In the genomic region with DNA sequence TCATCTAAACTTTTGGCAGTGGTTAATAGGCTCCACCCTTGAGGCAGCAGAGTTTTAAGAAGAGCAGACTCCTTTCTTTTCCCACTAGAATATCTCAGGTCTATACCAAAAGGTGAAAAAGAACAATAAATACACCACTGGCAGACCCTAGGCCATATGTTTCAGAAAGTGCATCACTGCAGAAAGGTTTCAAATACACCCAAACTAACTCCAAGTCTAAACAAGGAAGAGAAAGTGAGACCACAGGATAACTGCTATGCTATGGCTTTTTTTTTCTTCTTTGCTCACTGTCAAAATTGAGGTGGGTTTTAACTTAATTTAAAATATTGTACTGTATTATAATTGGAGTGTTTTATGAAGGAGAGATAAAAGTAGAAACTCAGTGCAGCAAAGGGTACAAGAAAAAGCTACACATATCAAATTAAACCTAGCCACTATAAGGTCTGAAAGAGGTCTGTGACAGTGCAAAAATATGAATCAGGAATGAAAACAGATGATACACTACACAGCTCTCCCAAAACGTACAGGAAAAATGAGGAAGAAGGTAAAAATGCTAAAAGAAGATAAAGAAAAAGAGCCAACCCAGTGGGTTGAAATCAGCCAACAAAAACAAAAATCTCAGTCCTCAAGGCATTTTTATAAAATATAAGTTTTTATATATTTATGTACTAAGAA, we compare ENCODE assay signal across 15 cellular contexts. TPM values are rescaled to one million over a fixed set of nuclear protein-coding genes. Genes with fewer than 3 reads are reported as not detected.
DNase-seq lines count a peak whose midpoint lies in the region; ATAC-seq and TF ChIP-seq lines count a peak whose summit lies in the region.
"Had no signal": no experiment of that assay in that cellular context is flagged by ENCODE, and none has a peak within 500 bp of the region (broad histone marks: within the 10 kb centered on the region; RNA-seq: fewer than 3 reads in every experiment).

No MANE protein-coding gene starts in this region.

- H3K36me3 Mint-ChIP-seq in stimulated activated naive CD8-positive, alpha-beta T cell treated with anti-CD3 and anti-CD28 coated beads, Interleukin-15, Interleukin-2, amounts not matched to agents 100 ng/mL and 50 ng/mL, for 24 hours (ENCODE audit: low read depth): peaks cover 64% of the 10 kb centered on the region
- H3K36me3 Mint-ChIP-seq in glutamatergic neuron (ENCODE audit: unreplicated experiment): peaks cover 12% of the 10 kb centered on the region

- TF ChIP-seq CTCF in RWPE2 (IDR thresholded peaks at IDR 0.05; ENCODE audit: poor library complexity, severe bottlenecking) (no peak), brain microvascular endothelial cell (IDR thresholded peaks at IDR 0.05; ENCODE audit: low read depth, low read length, missing control alignments) (no peak), heart right ventricle (IDR thresholded peaks at IDR 0.05) (no peak), glutamatergic neuron (IDR thresholded peaks at IDR 0.05; ENCODE audit: partially characterized antibody, unreplicated experiment) (no peak)

- peaks cover 43% of the 10 kb centered on the region for H3K4me1 Mint-ChIP-seq in stimulated activated naive CD8-positive, alpha-beta T cell treated with anti-CD3 and anti-CD28 coated beads, Interleukin-15, Interleukin-2, amounts not matched to agents 100 ng/mL and 50 ng/mL, for 24 hours (ENCODE audit: low read depth)
- peaks cover 6% of the 10 kb centered on the region for H3K4me1 Mint-ChIP-seq in glutamatergic neuron (ENCODE audit: low read depth, unreplicated experiment)

- H3K27ac ChIP-seq in RWPE2 (ENCODE audit: poor library complexity, severe bottlenecking): peak overlapping the region; percentile 19
- peak overlapping the region; percentile 62 for H3K27ac ChIP-seq in brain microvascular endothelial cell
- peak overlapping the region in 1 of 10 donors; percentile 2 for H3K27ac ChIP-seq in heart right ventricle
- H3K27ac ChIP-seq: BLaER1, coronary artery, Peyer's patch, spleen had no signal

- ATAC-seq in stimulated activated naive CD8-positive, alpha-beta T cell treated with anti-CD3 and anti-CD28 coated beads, Interleukin-15, Interleukin-2, amounts not matched to agents 100 U/mL and 50 U/mL, for 24 hours: no peak
- ATAC-seq in RWPE2 (ENCODE audit: low read depth): no peak
- ATAC-seq in heart right ventricle: no peak
- ATAC-seq: HepG2; naive thymus-derived CD8-positive, alpha-beta T cell had no signal

- peak overlapping the region; percentile 5 for H3K4me3 Mint-ChIP-seq in stimulated activated naive CD8-positive, alpha-beta T cell treated with anti-CD3 and anti-CD28 coated beads, Interleukin-15, Interleukin-2, amounts not matched to agents 100 ng/mL and 50 ng/mL, for 24 hours
- no peak overlapping the region for H3K4me3 Mint-ChIP-seq in glutamatergic neuron (ENCODE audit: unreplicated experiment)

- H3K36me3 ChIP-seq in RWPE2 (ENCODE audit: low read depth) (peaks cover 42% of the 10 kb centered on the region), brain microvascular endothelial cell (replicated peaks) (peaks cover 2% of the 10 kb centered on the region), heart right ventricle (peaks cover 0 to 73% (median 6%) of the 10 kb centered on the region in 9 donors)

- H3K27me3 ChIP-seq in RWPE2 (ENCODE audit: insufficient read depth, poor library complexity, severe bottlenecking) (no peaks in the 10 kb centered on the region), brain microvascular endothelial cell (replicated peaks) (no peaks in the 10 kb centered on the region), heart right ventricle (no peaks in the 10 kb centered on the region)
- H3K27me3 ChIP-seq: BLaER1, Peyer's patch, spleen had no signal

- in situ Hi-C loops in brain microvascular endothelial cell (cut with HindIII; ENCODE audit: low pct_ligation_motif_present, low sequenced_read_pairs): no loop called here

- H3K27ac Mint-ChIP-seq in stimulated activated naive CD8-positive, alpha-beta T cell treated with anti-CD3 and anti-CD28 coated beads, Interleukin-15, Interleukin-2, amounts not matched to agents 100 ng/mL and 50 ng/mL, for 24 hours: peak overlapping the region; percentile 61
- H3K27ac Mint-ChIP-seq in glutamatergic neuron (ENCODE audit: unreplicated experiment): no peak overlapping the region

- H3K9me3 ChIP-seq in RWPE2 (ENCODE audit: severe bottlenecking): no peaks in the 10 kb centered on the region
- peaks cover 0 to 35% (median 8%) of the 10 kb centered on the region in 11 donors for H3K9me3 ChIP-seq in heart right ventricle
- H3K9me3 ChIP-seq: Peyer's patch had no signal

- DNase-seq in stimulated activated naive CD8-positive, alpha-beta T cell treated with anti-CD3 and anti-CD28 coated beads, Interleukin-15, Interleukin-2, amounts not matched to agents 100 U/mL and 50 U/mL, for 24 hours: no peak
- DNase-seq in RWPE2 (ENCODE audit: low spot score) (no peak), brain microvascular endothelial cell (no peak), heart right ventricle (no peak), glutamatergic neuron (no peak), NCI-H2227 (lab: John Stamatoyannopoulos, UW; ENCODE audit: unreplicated experiment) (no peak), NCI-H1694 (lab: John Stamatoyannopoulos, UW) (no peak)
- DNase-seq: naive thymus-derived CD8-positive, alpha-beta T cell; NCI-H2107; Peyer's patch; spleen had no signal

- H3K9me3 Mint-ChIP-seq in stimulated activated naive CD8-positive, alpha-beta T cell treated with anti-CD3 and anti-CD28 coated beads, Interleukin-15, Interleukin-2, amounts not matched to agents 100 ng/mL and 50 ng/mL, for 24 hours: peaks cover 6% of the 10 kb centered on the region
- peaks cover 5% of the 10 kb centered on the region for H3K9me3 Mint-ChIP-seq in glutamatergic neuron (ENCODE audit: unreplicated experiment)

- H3K4me3 ChIP-seq in RWPE2 (ENCODE audit: severe bottlenecking): no peak overlapping the region
- H3K4me3 ChIP-seq in brain microvascular endothelial cell (ENCODE audit: low read depth, low read length): no peak overlapping the region
- no peak overlapping the region for H3K4me3 ChIP-seq in heart right ventricle
- H3K4me3 ChIP-seq: BLaER1, coronary artery, Peyer's patch, spleen had no signal

- 12 to 27% methylated on average over 1 of the region's 1 CpG for WGBS in heart right ventricle, 2 donors

- intact Hi-C loops in heart right ventricle (cut with DNase I): loop anchor here in 1 of 10 donors (10.0 kb wide), 1 partner anchor 73 kb away; no protein-coding TSS in a partner anchor

- H3K4me1 ChIP-seq in RWPE2 (ENCODE audit: insufficient read depth, poor library complexity, severe bottlenecking): peaks cover 13% of the 10 kb centered on the region
- peaks cover 0 to 29% (median 14%) of the 10 kb centered on the region in 9 donors for H3K4me1 ChIP-seq in heart right ventricle

- no peaks in the 10 kb centered on the region for H3K27me3 Mint-ChIP-seq in stimulated activated naive CD8-positive, alpha-beta T cell treated with anti-CD3 and anti-CD28 coated beads, Interleukin-15, Interleukin-2, amounts not matched to agents 100 ng/mL and 50 ng/mL, for 24 hours
- H3K27me3 Mint-ChIP-seq in glutamatergic neuron (ENCODE audit: unreplicated experiment): peaks cover 1% of the 10 kb centered on the region
- H3K27me3 Mint-ChIP-seq: naive thymus-derived CD8-positive, alpha-beta T cell had no signal

RNA-seq across cellular contexts. Expression of gene SNX4, which starts 8.4 kb away (rescaled TPM):
- total RNA-seq in heart right ventricle (10 to 100 TPM; 15.4 to 25.1 (median 18.2) TPM), glutamatergic neuron (ENCODE audit: unreplicated experiment) (53.2 TPM)
- polyA plus RNA-seq in heart right ventricle: 10 to 100 TPM; 18.8 to 19.2 TPM
